In genomic region chr2:109487871-109488655, GRCh38 we compare ENCODE assay signal across 15 cellular contexts.
"Had no signal": no experiment of that assay in that cellular context is flagged by ENCODE, and none has a peak within 500 bp of the region (broad histone marks: within the 10 kb centered on the region; RNA-seq: fewer than 3 reads in every experiment).

No MANE protein-coding gene starts in this region.

- ATAC-seq: esophagus mucosa, pancreas had no signal

- H3K36me3 ChIP-seq: pancreas had no signal

- H3K4me3 ChIP-seq: pancreas, sigmoid colon, SK-N-MC, upper lobe of left lung had no signal

- H3K4me3 Mint-ChIP-seq: nephron had no signal

- H3K9me3 ChIP-seq: pancreas, sigmoid colon, upper lobe of left lung had no signal

- H3K27ac ChIP-seq: pancreas, SK-N-MC, upper lobe of left lung had no signal

- DNase-seq: activated CD4-positive, alpha-beta T cell treated with anti-CD3 and anti-CD28 coated beads for 1 hour; activated CD4-positive, alpha-beta T cell treated with anti-CD3 and anti-CD28 coated beads, Interleukin-2, amount 50 U/mL, for 4 hours; activated naive CD4-positive, alpha-beta T cell; activated T-cell treated with anti-CD3 and anti-CD28 coated beads for 4 hours; anterior cingulate cortex; mesendoderm; pancreas; sigmoid colon; stimulated activated CD4-positive, alpha-beta T cell treated with anti-CD3 and anti-CD28 coated beads, Interleukin-4, amount 100 ng/mL, for 24 hours; stimulated activated naive CD4-positive, alpha-beta T cell; T-helper 1 cell; upper lobe of left lung had no signal

- H3K27me3 ChIP-seq: pancreas, sigmoid colon, upper lobe of left lung had no signal

- H3K9me3 Mint-ChIP-seq: nephron had no signal

- H3K27ac Mint-ChIP-seq: nephron had no signal
